Comparison of ENCODE assay signal across 8 cellular contexts in the genomic region with DNA sequence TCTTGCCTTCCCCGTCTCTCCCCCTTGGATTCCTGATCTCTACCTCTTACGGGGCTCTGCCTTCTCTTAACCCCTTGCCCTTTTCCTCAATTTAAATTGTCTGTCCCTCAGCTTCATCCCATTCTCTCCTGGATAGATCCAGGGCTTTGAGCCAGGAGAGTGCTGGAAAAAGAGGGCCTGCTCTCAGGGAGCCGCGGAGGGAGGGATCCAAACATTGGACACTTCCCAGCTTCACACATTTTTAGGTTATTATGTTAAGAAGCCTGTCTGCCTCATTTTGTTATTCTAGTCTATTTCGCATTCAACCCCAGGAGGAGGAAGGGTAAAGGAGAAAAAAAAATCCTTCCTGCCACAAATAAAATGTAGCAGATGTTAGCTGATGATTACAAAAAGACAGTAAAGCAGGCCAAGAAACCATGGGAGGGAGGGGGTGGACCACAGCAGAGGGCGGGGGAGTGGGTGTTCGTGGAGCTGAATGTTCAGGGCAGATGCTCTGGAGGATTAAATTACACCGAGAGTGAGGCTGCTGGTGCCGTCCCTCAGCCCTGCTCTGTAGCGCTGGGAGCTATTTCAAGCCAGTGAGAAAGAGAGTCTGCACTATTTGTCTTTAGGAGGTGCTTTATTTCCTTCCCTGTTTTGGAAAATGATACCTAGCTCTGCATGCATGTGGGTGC.
DNase-seq lines count a peak whose midpoint lies in the region; ATAC-seq, FAIRE-seq and TF ChIP-seq lines count a peak whose summit lies in the region.

No MANE protein-coding gene starts in this region.

- TF ChIP-seq POLR2A in GM12891 (IDR thresholded peaks at IDR 0.05; ENCODE audit: low read depth, low read length) = no peak

- no peaks in the 10 kb centered on the region for H3K79me2 ChIP-seq in PC-9 (ENCODE audit: low read depth)

- intact Hi-C loops in PC-9 (cut with micrococcal nuclease; ENCODE audit: unreplicated experiment) = no loop called here

- no peak for TF ChIP-seq CTCF in thoracic aorta (IDR thresholded peaks at IDR 0.05)
- no peak for TF ChIP-seq CTCF in PC-9 (conservative IDR thresholded peaks at IDR 0.05)

- H3K36me3 ChIP-seq in H7 (replicated peaks; ENCODE audit: control insufficient read depth, insufficient read depth, low read length) = no peaks in the 10 kb centered on the region
- H3K36me3 ChIP-seq in thoracic aorta = no peaks in the 10 kb centered on the region
- H3K36me3 ChIP-seq in PC-9 (ENCODE audit: low read depth) = no peaks in the 10 kb centered on the region

- H3K27ac ChIP-seq in thoracic aorta = peak overlapping the region; percentile 50 to 53
- no peak overlapping the region for H3K27ac ChIP-seq in PC-9

- peak; percentile 59 for DNase-seq in H7
- DNase-seq in NCI-H2171 treated with DMSO at 0.1 percent for 48 hours (lab: John Stamatoyannopoulos, UW) = peak; percentile 100
- peak; percentile 91 for DNase-seq in brain pericyte (ENCODE audit: low read depth, low spot score)
- peak; percentile 96 for DNase-seq in left kidney (ENCODE audit: low read depth, low spot score)
- no peak for DNase-seq in thoracic aorta (ENCODE audit: low spot score)
- no peak for DNase-seq in cortex of kidney (lab: John Stamatoyannopoulos, UW)
- no peak for DNase-seq in PC-9
- DNase-seq in GM12891 (ENCODE audit: insufficient read length, low spot score) = no peak

- no peak overlapping the region for H3K4me2 ChIP-seq in PC-9

- H3K27me3 ChIP-seq in H7 (ENCODE audit: control insufficient read depth, insufficient read depth, low read length) (peaks cover 22% of the 10 kb centered on the region), thoracic aorta (replicated peaks; ENCODE audit: insufficient read depth) (no peaks in the 10 kb centered on the region), PC-9 (ENCODE audit: insufficient read depth, low read depth) (peaks cover 91% of the 10 kb centered on the region)

- no peak for FAIRE-seq in GM12891 (lab: Jason Lieb, UNC)

- ATAC-seq in thoracic aorta (ENCODE audit: insufficient number of reproducible peaks, low FRiP score, low read depth) = peak; percentile 58

- H3K9me2 ChIP-seq in PC-9 (ENCODE audit: insufficient read depth) = peaks cover 4% of the 10 kb centered on the region; the same call in 1 of the 2 replicates

- H3K9me3 ChIP-seq in thoracic aorta (no peaks in the 10 kb centered on the region), PC-9 (ENCODE audit: insufficient read depth, low read depth) (no peaks in the 10 kb centered on the region)

- H3K4me3 ChIP-seq in H7 (ENCODE audit: insufficient read depth, low read depth, low read length) (no peak overlapping the region), thoracic aorta (peak overlapping the region; percentile 39), PC-9 (no peak overlapping the region)

- H3F3A ChIP-seq in PC-9 (ENCODE audit: insufficient read depth, low read depth) = no peaks in the 10 kb centered on the region

- POLR2A ChIA-PET in PC-9 (lab: Charles Lee; ENCODE audit: unreplicated experiment) = no interaction called here

- H4K20me1 ChIP-seq in PC-9 (ENCODE audit: insufficient read depth) = no peaks in the 10 kb centered on the region

- no TSS peak for BruUV-seq in PC-9 (replicated peaks; lab: Mats Ljungman, UMichigan)

- H3K4me1 ChIP-seq in thoracic aorta (ENCODE audit: control insufficient read depth in 1 of 2, low read depth in 2 of 2) = peaks cover 23 to 44% of the 10 kb centered on the region in 2 donors
- H3K4me1 ChIP-seq in PC-9 (replicated peaks; ENCODE audit: insufficient read depth) = no peaks in the 10 kb centered on the region

- CTCF ChIA-PET in PC-9 (lab: Charles Lee) = interaction anchor here (0.6 to 0.7 kb wide), 3 partner anchors 92 to 752 kb away, joined by 3 to 4 read pairs (median 4); no protein-coding TSS in a partner anchor

- no peak overlapping the region for H2AFZ ChIP-seq in PC-9

TF ChIP-seq in GM12891, 5 proteins besides CTCF, POLR2A, EP300 and RAD21:
- TF ChIP-seq POLR2AphosphoS5 (IDR thresholded peaks at IDR 0.05; ENCODE audit: low read depth, low read length) (no peak), POU2F2 (IDR thresholded peaks at IDR 0.05; ENCODE audit: low read depth, low read length) (no peak), PAX5 (IDR thresholded peaks at IDR 0.05; ENCODE audit: insufficient read depth, low read length, severe bottlenecking) (no peak), TAF1 (IDR thresholded peaks at IDR 0.05; ENCODE audit: low read depth, low read length) (no peak), SPI1 (IDR thresholded peaks at IDR 0.05; ENCODE audit: low read depth, low read length) (no peak)

Comparison
In these comparisons a context has a peak if more than half of its experiments do, and no peak if none do; other contexts are left out.
1. DNase-seq: peak in H7 (single experiment), NCI-H2171 treated with DMSO at 0.1 percent for 48 hours (single experiment), brain pericyte (single experiment) and left kidney (single experiment); none in thoracic aorta (single experiment), cortex of kidney (single experiment), PC-9 (0 of 2) and GM12891 (single experiment).